15 cellular contexts compared by ENCODE assay signal in the genomic region with DNA sequence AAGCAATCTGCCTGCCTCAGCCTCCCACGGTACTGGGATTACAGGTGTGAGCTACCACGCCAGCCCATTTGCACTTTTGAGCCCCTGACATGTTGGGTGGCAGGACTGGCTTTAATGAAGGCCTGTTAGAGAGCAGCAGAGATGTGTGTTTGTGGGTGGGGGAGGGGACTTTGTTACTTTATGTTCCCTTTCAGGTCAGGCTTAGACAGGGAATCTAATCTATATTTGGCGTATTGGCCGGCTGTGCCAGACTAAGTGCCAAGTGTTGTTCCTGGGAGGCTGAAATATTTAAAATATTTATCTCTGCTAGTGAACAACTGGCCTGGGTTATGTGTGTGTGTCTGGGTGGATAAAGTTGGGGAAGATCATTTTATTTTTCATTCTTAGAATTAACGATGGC. TPM values are rescaled to one million over a fixed set of nuclear protein-coding genes. Genes with fewer than 3 reads are reported as not detected.
DNase-seq lines count a peak whose midpoint lies in the region; ATAC-seq, FAIRE-seq and TF ChIP-seq lines count a peak whose summit lies in the region.
"Had no signal": no experiment of that assay in that cellular context is flagged by ENCODE, and none has a peak within 500 bp of the region (broad histone marks: within the 10 kb centered on the region; RNA-seq: fewer than 3 reads in every experiment).

No MANE protein-coding gene starts in this region.

- WGBS in testis, 2 donors = 46 to 69% methylated on average over 5 of the region's 5 CpGs

- no peak overlapping the region for H3K9ac ChIP-seq in astrocyte (ENCODE audit: low read length)
- no peak overlapping the region for H3K9ac ChIP-seq in neural progenitor cell

- H2AFZ ChIP-seq in astrocyte (ENCODE audit: low read depth, low read length) = no peak overlapping the region
- no peak overlapping the region for H2AFZ ChIP-seq in neural progenitor cell (replicated peaks)

- no peak for TF ChIP-seq CTCF in astrocyte (IDR thresholded peaks at IDR 0.05; ENCODE audit: insufficient read depth, low read depth, low read length)
- TF ChIP-seq CTCF in neural progenitor cell (IDR thresholded peaks at IDR 0.05) = no peak
- TF ChIP-seq CTCF in testis (IDR thresholded peaks at IDR 0.05) = no peak

- TF ChIP-seq POLR2A in testis (IDR thresholded peaks at IDR 0.05) = no peak

- H3K4me3 ChIP-seq in astrocyte (ENCODE audit: insufficient read depth, low read depth, low read length) (no peak overlapping the region), neural progenitor cell (no peak overlapping the region), testis (no peak overlapping the region)

- FAIRE-seq in astrocyte (lab: Jason Lieb, UNC) = no peak
- FAIRE-seq: bronchial epithelial cell had no signal

- intact Hi-C loops in Right ventricle myocardium superior (cut with DNase I) = no loop called here
- intact Hi-C loops in testis (cut with DNase I; ENCODE audit: low total_unique reads) = no loop called here

- H3K4me3 Mint-ChIP-seq in astrocyte (ENCODE audit: unreplicated experiment) (no peak overlapping the region), neural progenitor cell (no peak overlapping the region)
- H3K4me3 Mint-ChIP-seq: activated naive CD4-positive, alpha-beta T cell treated with anti-CD3 and anti-CD28 coated beads, Interleukin-2, amount 50 U/mL, for 24 hours; CD8-positive, alpha-beta T cell had no signal

- H3K36me3 ChIP-seq in astrocyte (ENCODE audit: insufficient read depth, low read length) = no peaks in the 10 kb centered on the region
- H3K36me3 ChIP-seq in neural progenitor cell = no peaks in the 10 kb centered on the region
- H3K36me3 ChIP-seq in testis (ENCODE audit: low read depth, missing control alignments) = no peaks in the 10 kb centered on the region

- H3K4me2 ChIP-seq in astrocyte (ENCODE audit: low read length) (peak overlapping the region; percentile 32), neural progenitor cell (peak overlapping the region; percentile 47)

- no peaks in the 10 kb centered on the region for H3K9me3 ChIP-seq in astrocyte (ENCODE audit: insufficient read depth, low read depth, low read length)
- no peaks in the 10 kb centered on the region for H3K9me3 ChIP-seq in neural progenitor cell (ENCODE audit: low read depth)
- H3K9me3 ChIP-seq in testis = no peaks in the 10 kb centered on the region

- no peak for DNase-seq in astrocyte (ENCODE audit: low read depth)
- DNase-seq in Right ventricle myocardium superior = peak; percentile 56
- no peak for DNase-seq in neural progenitor cell (ENCODE audit: low spot score)
- peak; percentile 54 for DNase-seq in testis
- DNase-seq in HT-29 (ENCODE audit: low spot score) = no peak
- DNase-seq in GF-D8 (lab: John Stamatoyannopoulos, UW) = no peak
- no peak for DNase-seq in NCI-H1930 (lab: John Stamatoyannopoulos, UW)
- DNase-seq: CD8-positive, alpha-beta T cell; KG1; MV-4-11; NCI-H187; RPMI8226; stimulated activated CD4-positive, alpha-beta T cell treated with anti-CD3 and anti-CD28 coated beads, Interleukin-4, amount 100 ng/mL, for 4 hours had no signal

- H3K79me2 ChIP-seq in astrocyte (ENCODE audit: insufficient read depth, low read length) (no peaks in the 10 kb centered on the region), neural progenitor cell (ENCODE audit: low read depth) (no peaks in the 10 kb centered on the region)

- H3K27me3 ChIP-seq in astrocyte (ENCODE audit: insufficient read depth, low read length) (no peaks in the 10 kb centered on the region), neural progenitor cell (peaks cover 63% of the 10 kb centered on the region), testis (no peaks in the 10 kb centered on the region)

- peaks cover 7% of the 10 kb centered on the region for H3K4me1 Mint-ChIP-seq in astrocyte (ENCODE audit: low read depth, unreplicated experiment)
- peaks cover 56% of the 10 kb centered on the region for H3K4me1 Mint-ChIP-seq in neural progenitor cell

- peaks cover 33% of the 10 kb centered on the region for H3F3A ChIP-seq in neural progenitor cell (ENCODE audit: low read depth)

- H3K27ac Mint-ChIP-seq in astrocyte (ENCODE audit: unreplicated experiment) (no peak overlapping the region), neural progenitor cell (peak overlapping the region; percentile 6)
- H3K27ac Mint-ChIP-seq: activated naive CD4-positive, alpha-beta T cell treated with anti-CD3 and anti-CD28 coated beads, Interleukin-2, amount 50 U/mL, for 24 hours; CD8-positive, alpha-beta T cell had no signal

- peak; percentile 75 for ATAC-seq in Right ventricle myocardium superior (ENCODE audit: poor library complexity)
- ATAC-seq: CD8-positive, alpha-beta T cell had no signal

- H3K36me3 Mint-ChIP-seq in astrocyte (ENCODE audit: low read depth, unreplicated experiment) (peaks cover 5% of the 10 kb centered on the region), neural progenitor cell (no peaks in the 10 kb centered on the region)
- H3K36me3 Mint-ChIP-seq: activated naive CD4-positive, alpha-beta T cell treated with anti-CD3 and anti-CD28 coated beads, Interleukin-2, amount 50 U/mL, for 24 hours; CD8-positive, alpha-beta T cell had no signal

- H4K20me1 ChIP-seq in astrocyte (ENCODE audit: insufficient read depth, low read length) (no peaks in the 10 kb centered on the region), neural progenitor cell (ENCODE audit: low read depth) (peaks cover 3% of the 10 kb centered on the region)

- H3K27ac ChIP-seq in astrocyte (ENCODE audit: low read depth, low read length) (no peak overlapping the region), neural progenitor cell (no peak overlapping the region), testis (peak overlapping the region; percentile 36 to 66)

- H3K4me1 ChIP-seq in astrocyte (ENCODE audit: insufficient read depth, low read length) (peaks cover 20% of the 10 kb centered on the region), neural progenitor cell (peaks cover 25% of the 10 kb centered on the region), testis (peaks cover 62% of the 10 kb centered on the region)

- H3K27me3 Mint-ChIP-seq in astrocyte (ENCODE audit: low read depth, unreplicated experiment) (peaks cover 25% of the 10 kb centered on the region), neural progenitor cell (ENCODE audit: insufficient read depth, low read depth) (peaks cover 32% of the 10 kb centered on the region)

- H3K9me3 Mint-ChIP-seq in astrocyte (ENCODE audit: unreplicated experiment) (no peaks in the 10 kb centered on the region), neural progenitor cell (peaks cover 2% of the 10 kb centered on the region)
- H3K9me3 Mint-ChIP-seq: activated naive CD4-positive, alpha-beta T cell treated with anti-CD3 and anti-CD28 coated beads, Interleukin-2, amount 50 U/mL, for 24 hours; CD8-positive, alpha-beta T cell had no signal

RNA-seq across cellular contexts. Expression of gene GMPR, which starts 6.1 kb away (rescaled TPM):
- total RNA-seq in astrocyte (1.6 and 2.0 TPM in 2 replicates), Right ventricle myocardium superior (121 TPM), neural progenitor cell (ENCODE audit: low replicate concordance) (not detected in 2 replicates), testis (100 to 1,000 TPM; 164 to 215 TPM)
- 121 TPM for polyA plus RNA-seq in testis (ENCODE audit: insufficient read depth, low read depth, low replicate concordance)
- total RNA-seq in HT-29 (2014; rRNA removed; shearing (Covaris generic)) = 0.08 and 0.55 TPM in 2 replicates

Comparison
In these comparisons a context has a peak if more than half of its experiments do, and no peak if none do; other contexts are left out.
1. DNase-seq: peak in Right ventricle myocardium superior (single experiment) and testis (single experiment); none in astrocyte (single experiment), neural progenitor cell (single experiment), HT-29 (single experiment), GF-D8 (single experiment) and NCI-H1930 (0 of 2).
2. H3K27ac ChIP-seq: peak in testis (2 of 2); none in astrocyte (single experiment) and neural progenitor cell (single experiment).
3. RNA of gene GMPR, which starts 6.1 kb away (total RNA-seq): 164 to 215 TPM in testis and 121 TPM in Right ventricle myocardium superior (single experiment); 1.6 to 2.0 TPM in astrocyte, 0.08 to 0.55 TPM in HT-29 and not detected in neural progenitor cell; every median in the first group is over 10 times any median in the second.